ENCODE assay signal across 11 cellular contexts in the genomic region with DNA sequence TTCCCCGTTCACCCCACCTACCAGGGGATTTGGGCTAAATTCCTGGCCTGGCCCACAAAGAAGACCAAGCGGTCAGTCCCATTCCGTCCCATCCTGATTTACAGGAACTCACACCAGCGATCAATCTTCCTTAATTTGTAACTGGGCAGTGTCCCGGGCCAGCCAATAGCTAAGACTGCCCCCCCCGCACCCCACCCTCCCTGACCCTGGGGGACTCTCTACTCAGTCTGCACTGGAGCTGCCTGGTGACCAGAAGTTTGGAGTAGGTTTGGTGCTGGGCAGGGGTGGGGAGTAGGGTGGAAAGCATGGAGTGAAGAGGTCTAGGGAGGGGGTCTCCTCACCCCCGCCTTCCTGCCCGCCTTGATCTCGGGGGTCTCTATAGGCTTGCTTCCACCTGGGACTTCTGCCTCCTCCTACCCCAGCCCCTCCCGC. TPM values are rescaled to one million over a fixed set of nuclear protein-coding genes. Genes with fewer than 3 reads are reported as not detected.
DNase-seq lines count a peak whose midpoint lies in the region; ATAC-seq and TF ChIP-seq lines count a peak whose summit lies in the region.
"Had no signal": no experiment of that assay in that cellular context is flagged by ENCODE, and none has a peak within 500 bp of the region (broad histone marks: within the 10 kb centered on the region; RNA-seq: fewer than 3 reads in every experiment).

A gene (plus strand): TSS at position 225 of the 432 bp plus-strand sequence. CDS start 586 bp downstream, outside the sequence.

- H3K4me1 ChIP-seq in foreskin keratinocyte (peaks cover 8% of the 10 kb centered on the region), vagina (peaks cover 30% of the 10 kb centered on the region)

- H3K27ac Mint-ChIP-seq in activated CD4-positive, alpha-beta T cell treated with anti-CD3 and anti-CD28 coated beads, Interleukin-2, amount 10 ng/mL, durations not matched to agents 24 days and 14 days = no peak within 1 kb of the TSS
- H3K27ac Mint-ChIP-seq in CD4-positive, alpha-beta T cell = no peak within 1 kb of the TSS

- peaks cover 32% of the 10 kb centered on the region for H3K27me3 Mint-ChIP-seq in activated CD4-positive, alpha-beta T cell treated with anti-CD3 and anti-CD28 coated beads, Interleukin-2, amount 10 ng/mL, durations not matched to agents 24 days and 14 days
- H3K27me3 Mint-ChIP-seq in CD4-positive, alpha-beta T cell = peaks cover 55% of the 10 kb centered on the region

- no peaks in the 10 kb centered on the region for H3F3A ChIP-seq in neural cell (ENCODE audit: insufficient read depth, low read length, poor library complexity, severe bottlenecking)

- intact Hi-C loops in activated CD4-positive, alpha-beta T cell treated with anti-CD3 and anti-CD28 coated beads, Interleukin-2, amount 10 ng/mL, durations not matched to agents 24 days and 14 days (cut with micrococcal nuclease) = no loop called here
- intact Hi-C loops in vagina (cut with DNase I) = no loop called here
- intact Hi-C loops in CD4-positive, alpha-beta T cell (cut with DNase I, micrococcal nuclease) = no loop called here

- no peaks in the 10 kb centered on the region for H4K20me1 ChIP-seq in neural cell (ENCODE audit: insufficient read depth)

- TF ChIP-seq CTCF in foreskin keratinocyte (conservative IDR thresholded peaks at IDR 0.05) (no peak), neural cell (IDR thresholded peaks at IDR 0.05; ENCODE audit: poor library complexity, severe bottlenecking) (no peak), vagina (IDR thresholded peaks at IDR 0.05) (no peak)
- no peak for TF ChIP-seq CTCF in CD4-positive, alpha-beta T cell (IDR thresholded peaks at IDR 0.05)

- no peak for TF ChIP-seq EP300 in neural cell (conservative IDR thresholded peaks at IDR 0.05; ENCODE audit: poor library complexity, severe bottlenecking)

- H3K4me1 Mint-ChIP-seq in activated CD4-positive, alpha-beta T cell treated with anti-CD3 and anti-CD28 coated beads, Interleukin-2, amount 10 ng/mL, durations not matched to agents 24 days and 14 days = peaks cover 2% of the 10 kb centered on the region
- no peaks in the 10 kb centered on the region for H3K4me1 Mint-ChIP-seq in CD4-positive, alpha-beta T cell (ENCODE audit: low read depth)

- no peak within 1 kb of the TSS for H3K9ac ChIP-seq in neural cell (ENCODE audit: low read length)

- no peaks in the 10 kb centered on the region for H3K9me3 Mint-ChIP-seq in activated CD4-positive, alpha-beta T cell treated with anti-CD3 and anti-CD28 coated beads, Interleukin-2, amount 10 ng/mL, durations not matched to agents 24 days and 14 days
- no peaks in the 10 kb centered on the region for H3K9me3 Mint-ChIP-seq in CD4-positive, alpha-beta T cell

- POLR2A ChIA-PET in CD4-positive, alpha-beta T cell (lab: Charles Lee) = no interaction called here

- no peak for DNase-seq in activated CD4-positive, alpha-beta T cell treated with anti-CD3 and anti-CD28 coated beads, Interleukin-2, amount 10 ng/mL, durations not matched to agents 24 days and 14 days
- DNase-seq in activated CD4-positive, alpha-beta T cell treated with anti-CD3 and anti-CD28 coated beads for 4 hours = no peak
- no peak for DNase-seq in foreskin keratinocyte
- peak in 1 of 2 donors; percentile 96 for DNase-seq in vagina (ENCODE audit: extremely low spot score in 2 of 2)
- no peak for DNase-seq in CD4-positive, alpha-beta T cell
- DNase-seq in HPDE6-E6E7 (ENCODE audit: extremely low spot score) = no peak
- no peak for DNase-seq in GDM1 (lab: John Stamatoyannopoulos, UW)
- DNase-seq: 8988T, NCI-H2029 had no signal

- no peaks in the 10 kb centered on the region for H3K9me2 ChIP-seq in neural cell (ENCODE audit: insufficient read depth, low read length)

- no peak for TF ChIP-seq POLR2A in vagina (IDR thresholded peaks at IDR 0.05)

- no peak within 1 kb of the TSS for H2AFZ ChIP-seq in neural cell (ENCODE audit: low read depth, low read length)

- H3K36me3 ChIP-seq in neural cell (ENCODE audit: insufficient read depth, low read length) (no peaks in the 10 kb centered on the region), vagina (peaks cover 0 to 3% of the 10 kb centered on the region in 2 donors)

- peak within 1 kb of the TSS; percentile 9 for H3K4me3 Mint-ChIP-seq in activated CD4-positive, alpha-beta T cell treated with anti-CD3 and anti-CD28 coated beads, Interleukin-2, amount 10 ng/mL, durations not matched to agents 24 days and 14 days
- no peak within 1 kb of the TSS for H3K4me3 Mint-ChIP-seq in CD4-positive, alpha-beta T cell

- no peak for ATAC-seq in foreskin keratinocyte
- no peak for ATAC-seq in CD4-positive, alpha-beta T cell (ENCODE audit: poor library complexity)

- peak within 1 kb of the TSS; percentile 42 for H3K4me3 ChIP-seq in neural cell (ENCODE audit: low read length)
- H3K4me3 ChIP-seq in vagina = peak within 1 kb of the TSS; percentile 61 to 83

- H3K27ac ChIP-seq in foreskin keratinocyte (no peak within 1 kb of the TSS), neural cell (ENCODE audit: low read length) (no peak within 1 kb of the TSS), vagina (peak within 1 kb of the TSS; percentile 92)
- no peak within 1 kb of the TSS for H3K27ac ChIP-seq in CD4-positive, alpha-beta T cell (ENCODE audit: low read depth, low read length)

- CTCF ChIA-PET in CD4-positive, alpha-beta T cell (lab: Charles Lee) = no interaction called here

- H3K9me3 ChIP-seq in neural cell (ENCODE audit: low read length) = no peaks in the 10 kb centered on the region
- no peaks in the 10 kb centered on the region for H3K9me3 ChIP-seq in vagina
- no peaks in the 10 kb centered on the region for H3K9me3 ChIP-seq in CD4-positive, alpha-beta T cell (ENCODE audit: control insufficient read depth, low read length)

- no peak for TF ChIP-seq RAD21 in neural cell (conservative IDR thresholded peaks at IDR 0.05)

- H3K4me2 ChIP-seq in neural cell (ENCODE audit: low read length) = no peak within 1 kb of the TSS

- no peaks in the 10 kb centered on the region for H3K79me2 ChIP-seq in neural cell (replicated peaks; ENCODE audit: insufficient read depth, low read length)

- H3K36me3 Mint-ChIP-seq in activated CD4-positive, alpha-beta T cell treated with anti-CD3 and anti-CD28 coated beads, Interleukin-2, amount 10 ng/mL, durations not matched to agents 24 days and 14 days (ENCODE audit: low read depth) = no peaks in the 10 kb centered on the region
- no peaks in the 10 kb centered on the region for H3K36me3 Mint-ChIP-seq in CD4-positive, alpha-beta T cell (ENCODE audit: low read depth)

- H3K27me3 ChIP-seq in foreskin keratinocyte (peaks cover 2% of the 10 kb centered on the region), neural cell (ENCODE audit: insufficient read depth, low read depth, low read length) (no peaks in the 10 kb centered on the region), vagina (no peaks in the 10 kb centered on the region)
- peaks cover 15% of the 10 kb centered on the region for H3K27me3 ChIP-seq in CD4-positive, alpha-beta T cell (ENCODE audit: control insufficient read depth, insufficient read depth, low read length)

TF ChIP-seq in neural cell, 6 proteins besides CTCF, POLR2A, EP300 and RAD21:
- no peak for TF ChIP-seq EZH2 (IDR thresholded peaks at IDR 0.05; ENCODE audit: borderline replicate concordance, insufficient read depth, low read length, poor library complexity, severe bottlenecking)
- TF ChIP-seq TAF1 (IDR thresholded peaks at IDR 0.05; ENCODE audit: low read depth) = no peak
- TF ChIP-seq, protein P1, sequence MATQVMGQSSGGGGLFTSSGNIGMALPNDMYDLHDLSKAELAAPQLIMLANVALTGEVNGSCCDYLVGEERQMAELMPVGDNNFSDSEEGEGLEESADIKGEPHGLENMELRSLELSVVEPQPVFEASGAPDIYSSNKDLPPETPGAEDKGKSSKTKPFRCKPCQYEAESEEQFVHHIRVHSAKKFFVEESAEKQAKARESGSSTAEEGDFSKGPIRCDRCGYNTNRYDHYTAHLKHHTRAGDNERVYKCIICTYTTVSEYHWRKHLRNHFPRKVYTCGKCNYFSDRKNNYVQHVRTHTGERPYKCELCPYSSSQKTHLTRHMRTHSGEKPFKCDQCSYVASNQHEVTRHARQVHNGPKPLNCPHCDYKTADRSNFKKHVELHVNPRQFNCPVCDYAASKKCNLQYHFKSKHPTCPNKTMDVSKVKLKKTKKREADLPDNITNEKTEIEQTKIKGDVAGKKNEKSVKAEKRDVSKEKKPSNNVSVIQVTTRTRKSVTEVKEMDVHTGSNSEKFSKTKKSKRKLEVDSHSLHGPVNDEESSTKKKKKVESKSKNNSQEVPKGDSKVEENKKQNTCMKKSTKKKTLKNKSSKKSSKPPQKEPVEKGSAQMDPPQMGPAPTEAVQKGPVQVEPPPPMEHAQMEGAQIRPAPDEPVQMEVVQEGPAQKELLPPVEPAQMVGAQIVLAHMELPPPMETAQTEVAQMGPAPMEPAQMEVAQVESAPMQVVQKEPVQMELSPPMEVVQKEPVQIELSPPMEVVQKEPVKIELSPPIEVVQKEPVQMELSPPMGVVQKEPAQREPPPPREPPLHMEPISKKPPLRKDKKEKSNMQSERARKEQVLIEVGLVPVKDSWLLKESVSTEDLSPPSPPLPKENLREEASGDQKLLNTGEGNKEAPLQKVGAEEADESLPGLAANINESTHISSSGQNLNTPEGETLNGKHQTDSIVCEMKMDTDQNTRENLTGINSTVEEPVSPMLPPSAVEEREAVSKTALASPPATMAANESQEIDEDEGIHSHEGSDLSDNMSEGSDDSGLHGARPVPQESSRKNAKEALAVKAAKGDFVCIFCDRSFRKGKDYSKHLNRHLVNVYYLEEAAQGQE (IDR thresholded peaks at IDR 0.05; ENCODE audit: borderline replicate concordance) = no peak
- TF ChIP-seq POLR2AphosphoS5 (IDR thresholded peaks at IDR 0.05) = no peak
- TF ChIP-seq SMC3 (conservative IDR thresholded peaks at IDR 0.05; ENCODE audit: poor library complexity) = no peak

RNA-seq across cellular contexts. Expression of the gene that starts here (rescaled TPM):
- 0.14 and 0.28 TPM in 2 replicates for total RNA-seq in activated CD4-positive, alpha-beta T cell treated with anti-CD3 and anti-CD28 coated beads, Interleukin-2, amount 10 ng/mL, durations not matched to agents 24 days and 14 days
- total RNA-seq in foreskin keratinocyte (13.0 and 14.1 TPM in 2 replicates), vagina (779 TPM)
- polyA plus RNA-seq in foreskin keratinocyte (21.7 and 23.2 TPM in 2 replicates), neural cell (0.22 TPM in 1 of 2 replicates, not detected in the other)
- 0.49 TPM in 1 of 2 replicates, not detected in the other for polyA minus RNA-seq in neural cell
- under 1 TPM in 1 of 2 experiments, not detected in 1; 0.53 TPM for total RNA-seq in CD4-positive, alpha-beta T cell
- total RNA-seq: activated CD8-positive, alpha-beta memory T cell treated with anti-CD3 and anti-CD28 coated beads for 36 hours had no signal

Comparison
In these comparisons a context has a peak if more than half of its experiments do, and no peak if none do; other contexts are left out.
1. RNA of the gene that starts here (total RNA-seq): 779 TPM in vagina (single experiment); 13.0 to 14.1 TPM in foreskin keratinocyte, 0.53 TPM in CD4-positive, alpha-beta T cell and 0.14 to 0.28 TPM in activated CD4-positive, alpha-beta T cell treated with anti-CD3 and anti-CD28 coated beads, Interleukin-2, amount 10 ng/mL, durations not matched to agents 24 days and 14 days; every median in the first group is over 10 times any median in the second.
2. RNA of the gene that starts here (polyA plus RNA-seq): 21.7 to 23.2 TPM in foreskin keratinocyte; 0.22 TPM in neural cell; every median in the first group is over 10 times any median in the second.